In the genomic region with DNA sequence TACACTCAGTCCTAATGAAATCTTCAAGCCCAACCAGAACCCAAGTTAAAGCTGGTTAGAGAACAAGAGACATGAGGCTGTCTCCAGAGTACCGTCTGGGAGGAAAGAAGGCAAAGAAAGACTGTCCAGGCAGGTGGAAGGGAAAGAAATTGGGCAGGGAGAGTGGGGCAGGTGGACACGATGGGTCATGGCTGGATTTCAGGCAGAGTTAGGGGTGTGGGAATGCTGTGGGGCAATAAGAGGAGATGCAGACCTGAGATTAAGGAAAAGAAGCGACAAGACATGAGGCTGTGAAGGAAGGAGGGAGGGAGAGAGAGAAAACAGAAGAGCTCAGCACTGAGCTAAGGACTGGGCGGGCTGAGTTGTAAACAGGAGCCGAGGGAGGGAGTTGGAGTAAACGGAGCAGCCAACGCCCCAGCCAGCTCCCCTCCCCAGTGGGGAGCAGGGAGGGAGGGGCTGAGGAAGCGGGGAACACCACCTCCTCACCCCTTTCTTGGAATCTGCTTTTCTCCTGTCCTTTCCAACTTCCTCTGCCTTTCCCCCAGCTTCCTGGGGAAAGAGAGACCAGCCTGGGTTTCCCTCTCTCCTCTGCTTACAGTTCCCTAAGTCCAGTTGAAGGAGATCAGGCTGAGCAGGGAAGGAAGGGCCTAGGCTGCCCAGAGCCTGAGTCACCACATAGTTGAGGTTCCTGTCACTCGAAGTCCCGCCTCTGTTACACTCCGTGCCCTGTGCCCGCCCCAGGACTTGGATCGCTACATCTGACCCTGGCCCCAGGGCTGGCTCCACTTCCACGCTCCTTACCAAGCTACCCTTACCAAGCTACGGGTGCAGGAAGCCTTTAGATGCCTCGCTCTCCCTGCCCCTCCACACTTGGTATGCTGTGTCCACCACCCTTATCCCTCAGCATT, we compare ENCODE assay signal across 1 cellular context.
A peak's percentile ranks its signal among the peaks of the same experiment; 100 is the strongest.
TF ChIP-seq lines count a peak whose summit lies in the region.

No MANE protein-coding gene starts in this region.

TF ChIP-seq in Ishikawa, 13 proteins besides CTCF, POLR2A, EP300 and RAD21 (continued from another document):
- no peak for TF ChIP-seq REST (IDR thresholded peaks at IDR 0.05; ENCODE audit: low read depth)
- no peak for TF ChIP-seq YY1 (IDR thresholded peaks at IDR 0.05; ENCODE audit: low read depth)
- TF ChIP-seq NFIC (IDR thresholded peaks at IDR 0.05): peak; percentile 10; the same call in 1 of the 2 replicates
- no peak for TF ChIP-seq TCF12 (IDR thresholded peaks at IDR 0.05; ENCODE audit: low read depth)
- TF ChIP-seq EGR1 (IDR thresholded peaks at IDR 0.05): no peak
- no peak for TF ChIP-seq CREB1 (IDR thresholded peaks at IDR 0.05; ENCODE audit: low read depth)
- TF ChIP-seq TEAD4 (IDR thresholded peaks at IDR 0.05): peak; percentile 81
